In the genomic region with DNA sequence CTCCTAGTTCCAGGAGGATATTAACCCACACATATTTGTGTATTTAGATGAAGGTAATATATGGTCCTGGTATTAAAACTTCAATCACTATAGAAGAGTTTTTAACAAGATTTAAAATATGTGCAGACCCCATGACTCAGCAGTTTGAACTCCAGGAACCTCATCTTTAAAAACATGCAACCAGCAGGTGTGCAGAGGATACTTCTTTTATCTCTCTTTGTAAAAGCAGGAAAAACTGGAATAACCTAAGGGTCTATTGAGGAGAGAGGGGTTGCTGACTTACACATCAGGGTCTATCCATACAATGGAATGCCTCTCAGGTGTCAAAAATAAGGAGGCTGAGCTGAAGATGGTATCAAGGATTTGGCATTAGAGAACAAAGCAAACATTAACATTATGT, we compare ENCODE assay signal across 1 cellular context.
A peak's percentile ranks its signal among the peaks of the same experiment; 100 is the strongest.
TF ChIP-seq lines count a peak whose summit lies in the region.

No MANE protein-coding gene starts in this region.

TF ChIP-seq in H1, 55 proteins besides CTCF, POLR2A, EP300 and RAD21:
- TF ChIP-seq, protein P1, sequence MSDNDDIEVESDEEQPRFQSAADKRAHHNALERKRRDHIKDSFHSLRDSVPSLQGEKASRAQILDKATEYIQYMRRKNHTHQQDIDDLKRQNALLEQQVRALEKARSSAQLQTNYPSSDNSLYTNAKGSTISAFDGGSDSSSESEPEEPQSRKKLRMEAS (IDR thresholded peaks at IDR 0.05): no peak
- TF ChIP-seq TCF12 (IDR thresholded peaks at IDR 0.05; ENCODE audit: low read depth, low read length): no peak
- 0 out of 2 replicates have a peak, but pooled peaks have one; percentile 35 for TF ChIP-seq BACH1 (IDR thresholded peaks at IDR 0.05; ENCODE audit: low read length)
- TF ChIP-seq POLR2AphosphoS5 (IDR thresholded peaks at IDR 0.05; ENCODE audit: low read depth, low read length): no peak
